ENCODE assay signal across 18 cellular contexts in the genomic region with DNA sequence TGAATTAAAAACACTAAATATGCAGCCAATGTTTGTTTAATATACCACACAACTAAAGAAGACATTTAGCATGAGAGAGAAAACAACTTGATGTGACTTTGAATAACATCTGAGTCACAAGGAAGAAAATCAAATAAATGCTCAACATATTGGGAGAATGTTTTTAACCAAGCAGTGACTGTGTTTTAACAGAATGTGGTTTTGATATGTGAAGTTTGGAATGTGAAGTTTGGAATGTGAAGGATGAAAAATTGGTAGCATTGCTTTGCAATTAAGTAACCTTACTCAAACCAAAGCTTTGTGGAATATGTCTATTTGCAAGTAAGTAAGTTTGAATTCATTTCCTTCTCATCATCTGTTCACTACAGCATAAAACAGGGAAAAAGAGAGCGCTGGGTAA.
A peak's percentile ranks its signal among the peaks of the same experiment; 100 is the strongest.
DNase-seq lines count a peak whose midpoint lies in the region; ATAC-seq, FAIRE-seq and TF ChIP-seq lines count a peak whose summit lies in the region.
"Had no signal": no experiment of that assay in that cellular context is flagged by ENCODE, and none has a peak within 500 bp of the region (broad histone marks: within the 10 kb centered on the region; RNA-seq: fewer than 3 reads in every experiment).

No MANE protein-coding gene starts in this region.

- FAIRE-seq in A549 (lab: Jason Lieb, UNC): no peak
- FAIRE-seq: A204.1, GM12891 had no signal

- no peaks in the 10 kb centered on the region for H4K20me1 ChIP-seq in HCT116 (ENCODE audit: insufficient read depth)

- H3K27ac ChIP-seq in A549 (no peak overlapping the region), HCT116 (ENCODE audit: low read depth, low read length) (no peak overlapping the region)
- H3K27ac ChIP-seq: adrenal gland, spleen had no signal

- H3K27me3 ChIP-seq in HCT116 (ENCODE audit: insufficient read depth, low read length): no peaks in the 10 kb centered on the region
- H3K27me3 ChIP-seq: adrenal gland, spleen had no signal

- no peaks in the 10 kb centered on the region for H3K79me2 ChIP-seq in HCT116 (ENCODE audit: insufficient read depth, low read length)

- TF ChIP-seq POLR2A in A549 (IDR thresholded peaks at IDR 0.05; ENCODE audit: low read length): no peak
- no peak for TF ChIP-seq POLR2A in HCT116 (IDR thresholded peaks at IDR 0.05; ENCODE audit: borderline replicate concordance, extremely low read depth, insufficient read depth, insufficient read length)

- H2AFZ ChIP-seq in HCT116 (ENCODE audit: low read depth, low read length, poor library complexity, severe bottlenecking): peak overlapping the region; percentile 60

- intact Hi-C loops in HCT116 (cut with micrococcal nuclease): no loop called here

- H3K9me2 ChIP-seq in HCT116 (ENCODE audit: insufficient read depth): no peaks in the 10 kb centered on the region

- ATAC-seq in A549 (no peak), HCT116 (no peak), GM19351 (IDR thresholded peaks at IDR 0.05; ENCODE audit: unreplicated experiment) (no peak)
- ATAC-seq: naive thymus-derived CD4-positive, alpha-beta T cell had no signal

- no TSS peak for BruUV-seq in HCT116 (replicated peaks; lab: Mats Ljungman, UMichigan)

- TF ChIP-seq RAD21 in A549 (conservative IDR thresholded peaks at IDR 0.05 in 1 of 2, IDR thresholded peaks at IDR 0.05 in 1 of 2) (no peak), HCT116 (IDR thresholded peaks at IDR 0.05; ENCODE audit: low read depth) (no peak)

- RAD21 ChIA-PET in HCT116 (lab: Charles Lee; ENCODE audit: low non-redundant PET in 1 of 2, low total read pairs in 2 of 2, uncharacterized antibody in 2 of 2, unreplicated experiment in 2 of 2): no interaction called here

- in situ Hi-C loops in astrocyte of the cerebellum (cut with HindIII; ENCODE audit: low sequenced_read_pairs): no loop called here

- POLR2A ChIA-PET in A549 (lab: Yijun Ruan, JAX) (no interaction called here), HCT116 (lab: Charles Lee) (no interaction called here)

- H3K4me2 ChIP-seq in A549: peak overlapping the region; percentile 16; the same call in 1 of the 3 replicates
- no peak overlapping the region for H3K4me2 ChIP-seq in HCT116 (ENCODE audit: low read length)

- no peaks in the 10 kb centered on the region for H3K9me3 ChIP-seq in A549
- no peaks in the 10 kb centered on the region for H3K9me3 ChIP-seq in HCT116 (ENCODE audit: control insufficient read depth in 1 of 2, insufficient read depth in 1 of 2, low read depth in 1 of 2, low read length in 2 of 2)
- H3K9me3 ChIP-seq: adrenal gland, spleen had no signal

- DNase-seq in A549 (ENCODE audit: low read depth in 1 of 2, low spot score in 1 of 2): no peak
- DNase-seq in HCT116 (ENCODE audit: low read depth, low spot score): no peak
- DNase-seq in astrocyte of the cerebellum (ENCODE audit: low read depth): peak; percentile 87
- peak; percentile 36 for DNase-seq in hepatic stellate cell (ENCODE audit: low spot score)
- no peak for DNase-seq in cerebellar cortex (ENCODE audit: low spot score)
- no peak for DNase-seq in NCI-H1694 (lab: John Stamatoyannopoulos, UW)
- DNase-seq in NCI-H2029 treated with DMSO at 0.1 percent for 48 hours (lab: John Stamatoyannopoulos, UW): no peak
- DNase-seq: activated CD8-positive, alpha-beta memory T cell treated with anti-CD3 and anti-CD28 coated beads, Interleukin-2, amount 50 U/mL, for 4 hours; adrenal gland; GOT3; naive thymus-derived CD4-positive, alpha-beta T cell; NCI-H1436; NCI-H82; Right ventricle myocardium superior; spleen had no signal

- H3K4me3 ChIP-seq in A549 (no peak overlapping the region), HCT116 (replicated peaks in 1 of 2; ENCODE audit: low read depth in 1 of 2, low read length in 2 of 2) (no peak overlapping the region), astrocyte of the cerebellum (ENCODE audit: low read depth, low read length) (no peak overlapping the region)
- H3K4me3 ChIP-seq: adrenal gland, spleen had no signal

- H3K4me1 ChIP-seq in A549 (peaks cover 6% of the 10 kb centered on the region; the same call in 1 of the 3 replicates), HCT116 (ENCODE audit: control insufficient read depth in 1 of 2, insufficient read depth in 2 of 2, low read length in 2 of 2) (peaks cover 0 to 2% of the 10 kb centered on the region in 2 experiments; a peak in 3 of 4 replicates)
- H3K4me1 ChIP-seq: adrenal gland, spleen had no signal

- no peak for TF ChIP-seq CTCF in A549 (IDR thresholded peaks at IDR 0.05)
- no peak for TF ChIP-seq CTCF in HCT116 (IDR thresholded peaks at IDR 0.05 in 2 of 3, conservative IDR thresholded peaks at IDR 0.05 in 1 of 3; ENCODE audit: borderline replicate concordance in 1 of 3, insufficient read depth in 1 of 3, low read depth in 2 of 3, low read length in 2 of 3)
- TF ChIP-seq CTCF in astrocyte of the cerebellum (IDR thresholded peaks at IDR 0.05; ENCODE audit: low read depth, low read length, missing control alignments): no peak

- CTCF ChIA-PET in A549 (lab: Yijun Ruan, JAX) (interaction anchor here (1.0 kb wide), 1 partner anchor 62 kb away, joined by 3 read pairs; no protein-coding TSS in a partner anchor), HCT116 (lab: Charles Lee) (no interaction called here)

- 79% methylated on average over 1 of the region's 1 CpG for WGBS in A549 (ENCODE audit: missing lambda C conversion rate)

- no peak overlapping the region for H3K9ac ChIP-seq in HCT116 (ENCODE audit: low read length)

- no peak for TF ChIP-seq EP300 in A549 (IDR thresholded peaks at IDR 0.05)

- H3K36me3 ChIP-seq in HCT116 (ENCODE audit: control insufficient read depth in 1 of 2, insufficient read depth in 2 of 2, low read length in 2 of 2): no peaks in the 10 kb centered on the region
- H3K36me3 ChIP-seq: adrenal gland, spleen had no signal

TF ChIP-seq in A549, 52 proteins besides CTCF, POLR2A, EP300 and RAD21:
- TF ChIP-seq JUNB (IDR thresholded peaks at IDR 0.05): no peak
TF ChIP-seq in A549: peak in this region for 0.

TF ChIP-seq in HCT116, 20 proteins besides CTCF, POLR2A, EP300 and RAD21:
- TF ChIP-seq CBX3 (IDR thresholded peaks at IDR 0.05; ENCODE audit: low read depth) (no peak), POLR2AphosphoS5 (IDR thresholded peaks at IDR 0.05; ENCODE audit: low read depth, low read length) (no peak), SIN3A (IDR thresholded peaks at IDR 0.05; ENCODE audit: low read depth) (no peak), FOSL1 (IDR thresholded peaks at IDR 0.05; ENCODE audit: low read depth) (no peak)
TF ChIP-seq in HCT116: peak in this region for 0.

Comparison
In these comparisons a context has a peak if more than half of its experiments do, and no peak if none do; other contexts are left out.
1. DNase-seq: peak in astrocyte of the cerebellum (single experiment) and hepatic stellate cell (single experiment); none in A549 (0 of 2), HCT116 (single experiment), cerebellar cortex (single experiment), NCI-H1694 (single experiment) and NCI-H2029 treated with DMSO at 0.1 percent for 48 hours (single experiment).